In genomic region chr1:245247791-245248789, GRCh38 we compare ENCODE assay signal across 23 cellular contexts.
DNase-seq lines count a peak whose midpoint lies in the region; ATAC-seq, FAIRE-seq and TF ChIP-seq lines count a peak whose summit lies in the region.
"Had no signal": no experiment of that assay in that cellular context is flagged by ENCODE, and none has a peak within 500 bp of the region (broad histone marks: within the 10 kb centered on the region; RNA-seq: fewer than 3 reads in every experiment).

No MANE protein-coding gene starts in this region.

- no TSS peak for BruUV-seq in K562 (replicated peaks; lab: Mats Ljungman, UMichigan)

- intact Hi-C loops in K562 (cut with micrococcal nuclease): no loop called here

- no peak overlapping the region for H3K27ac Mint-ChIP-seq in osteocyte (ENCODE audit: unreplicated experiment)
- H3K27ac Mint-ChIP-seq: B cell; CD4-positive, alpha-beta T cell had no signal

- H3K9me3 Mint-ChIP-seq in osteocyte (ENCODE audit: unreplicated experiment): peaks cover 9% of the 10 kb centered on the region

- H3K4me1 ChIP-seq in K562 (replicated peaks in 1 of 2; ENCODE audit: control insufficient read depth in 2 of 2, insufficient read depth in 2 of 2, low read length in 2 of 2): no peaks in the 10 kb centered on the region
- no peaks in the 10 kb centered on the region for H3K4me1 ChIP-seq in Peyer's patch

- no peak for TF ChIP-seq RAD21 in K562 (CRISPR knock-in tag; conservative IDR thresholded peaks at IDR 0.05 in 1 of 2, IDR thresholded peaks at IDR 0.05 in 1 of 2)

- H3K4me3 Mint-ChIP-seq in osteocyte (ENCODE audit: unreplicated experiment): no peak overlapping the region
- H3K4me3 Mint-ChIP-seq: B cell; CD4-positive, alpha-beta T cell had no signal

- DNase-seq in NCI-H1417 (lab: John Stamatoyannopoulos, UW) (peak in 2 of 3 experiments; percentile 19 to 20), NCI-H1417 treated with DMSO at 0.1 percent for 48 hours (lab: John Stamatoyannopoulos, UW) (no peak), K562 (ENCODE audit: extremely low read depth in 1 of 4, low spot score in 3 of 4) (no peak), left kidney (ENCODE audit: low read depth, low spot score) (peak; percentile 51), osteocyte (ENCODE audit: extremely low spot score, unreplicated experiment) (peak; percentile 66), germinal center (ENCODE audit: low spot score) (no peak), NCI-H128 (lab: John Stamatoyannopoulos, UW; ENCODE audit: unreplicated experiment) (no peak), Peyer's patch (no peak)
- DNase-seq: Calu3; CD4-positive, alpha-beta T cell; DMS79; H7; IMR-90; Kasumi-1; MM.1S; NCI-H1105; NCI-H1930; NCI-H446; NCI-H748 treated with DMSO at 0.1 percent for 48 hours; PC-3 had no signal

- no peak overlapping the region for H3K9ac ChIP-seq in K562 (ENCODE audit: insufficient read depth in 1 of 2, low read depth in 2 of 2, low read length in 2 of 2)

- H3K9me3 ChIP-seq in K562 (replicated peaks; ENCODE audit: control insufficient read depth, insufficient read depth, low read depth, low read length): no peaks in the 10 kb centered on the region
- H3K9me3 ChIP-seq in Peyer's patch: no peaks in the 10 kb centered on the region

- no peak overlapping the region for H3K4me2 ChIP-seq in K562 (ENCODE audit: insufficient read depth, low read length)

- H3K27me3 Mint-ChIP-seq in osteocyte (ENCODE audit: unreplicated experiment): no peaks in the 10 kb centered on the region
- H3K27me3 Mint-ChIP-seq: B cell; CD4-positive, alpha-beta T cell had no signal

- H3K27me3 ChIP-seq in K562 (ENCODE audit: control insufficient read depth in 2 of 2, insufficient read depth in 2 of 2, low read length in 2 of 2): peaks cover 15 to 42% of the 10 kb centered on the region in 2 experiments; a peak in 4 of 5 replicates
- no peaks in the 10 kb centered on the region for H3K27me3 ChIP-seq in Peyer's patch

- no peaks in the 10 kb centered on the region for H3K79me2 ChIP-seq in K562 (ENCODE audit: control insufficient read depth, insufficient read depth, low read length)

- no peaks in the 10 kb centered on the region for H3K36me3 Mint-ChIP-seq in osteocyte (ENCODE audit: unreplicated experiment)

- no peak for TF ChIP-seq CTCF in K562 (IDR thresholded peaks at IDR 0.05 in 2 of 3, conservative IDR thresholded peaks at IDR 0.05 in 1 of 3; ENCODE audit: insufficient read depth in 2 of 3, low read depth in 1 of 3, low read length in 3 of 3)
- no peak for TF ChIP-seq CTCF in osteocyte (IDR thresholded peaks at IDR 0.05)
- no peak for TF ChIP-seq CTCF in Peyer's patch (IDR thresholded peaks at IDR 0.05)

- H3K9me1 ChIP-seq in K562 (ENCODE audit: control insufficient read depth, insufficient read depth, low read length): no peaks in the 10 kb centered on the region

- 3% methylated on average over 26 of the region's 27 CpGs for WGBS in K562 (ENCODE audit: insufficient coverage, low coverage, missing lambda C conversion rate)

- H3K4me1 Mint-ChIP-seq in osteocyte (ENCODE audit: unreplicated experiment): no peaks in the 10 kb centered on the region
- H3K4me1 Mint-ChIP-seq: B cell had no signal

- CTCF ChIA-PET in K562 (lab: Yijun Ruan, JAX; ENCODE audit: low intra/inter-chr PET ratio): no interaction called here

- no peak overlapping the region for H3K27ac ChIP-seq in K562 (ENCODE audit: extremely low read depth, low read depth, low read length)
- H3K27ac ChIP-seq in Peyer's patch: no peak overlapping the region
- H3K27ac ChIP-seq: 22Rv1 had no signal

- FAIRE-seq in K562 (lab: Jason Lieb, UNC): no peak
- FAIRE-seq: GM12878 had no signal

- H4K20me1 ChIP-seq in K562 (replicated peaks; ENCODE audit: control insufficient read depth, insufficient read depth, low read length): no peaks in the 10 kb centered on the region

- no peak for TF ChIP-seq POLR2A in K562 (conservative IDR thresholded peaks at IDR 0.05)
- no peak for TF ChIP-seq POLR2A in Peyer's patch (IDR thresholded peaks at IDR 0.05)

- no peak for TF ChIP-seq EP300 in K562 (IDR thresholded peaks at IDR 0.05; ENCODE audit: low read length)

- H3K4me3 ChIP-seq in K562: no peak overlapping the region
- H3K4me3 ChIP-seq in Peyer's patch: no peak overlapping the region
- H3K4me3 ChIP-seq: GM12878 had no signal

- POLR2A ChIA-PET in K562 (lab: Yijun Ruan, JAX): interaction anchor here (0.7 kb wide), 1 partner anchor 79 kb away, joined by 3 read pairs; no protein-coding TSS in a partner anchor

- in situ Hi-C loops in K562 (cut with MboI): no loop called here

- H3K36me3 ChIP-seq in K562 (ENCODE audit: control insufficient read depth, insufficient read depth, low read length) (no peaks in the 10 kb centered on the region), Peyer's patch (no peaks in the 10 kb centered on the region)

- no peak overlapping the region for H2AFZ ChIP-seq in K562 (ENCODE audit: low read depth, low read length)

- no peak; the same call in 2 of the 3 replicates for ATAC-seq in K562
- ATAC-seq: GM12878, PC-3 had no signal

TF ChIP-seq in K562, 482 proteins besides CTCF, POLR2A, EP300 and RAD21:
- TF ChIP-seq HLTF (IDR thresholded peaks at IDR 0.05): no peak
- TF ChIP-seq L3MBTL2 (IDR thresholded peaks at IDR 0.05): peak; percentile 41; the same call in 1 of the 2 replicates
- no peak for TF ChIP-seq ZNF551 (CRISPR knock-in tag; IDR thresholded peaks at IDR 0.05)
- TF ChIP-seq, protein P1, sequence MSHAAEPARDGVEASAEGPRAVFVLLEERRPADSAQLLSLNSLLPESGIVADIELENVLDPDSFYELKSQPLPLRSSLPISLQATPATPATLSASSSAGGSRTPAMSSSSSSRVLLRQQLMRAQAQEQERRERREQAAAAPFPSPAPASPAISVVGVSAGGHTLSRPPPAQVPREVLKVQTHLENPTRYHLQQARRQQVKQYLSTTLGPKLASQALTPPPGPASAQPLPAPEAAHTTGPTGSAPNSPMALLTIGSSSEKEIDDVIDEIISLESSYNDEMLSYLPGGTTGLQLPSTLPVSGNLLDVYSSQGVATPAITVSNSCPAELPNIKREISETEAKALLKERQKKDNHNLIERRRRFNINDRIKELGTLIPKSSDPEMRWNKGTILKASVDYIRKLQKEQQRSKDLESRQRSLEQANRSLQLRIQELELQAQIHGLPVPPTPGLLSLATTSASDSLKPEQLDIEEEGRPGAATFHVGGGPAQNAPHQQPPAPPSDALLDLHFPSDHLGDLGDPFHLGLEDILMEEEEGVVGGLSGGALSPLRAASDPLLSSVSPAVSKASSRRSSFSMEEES (CRISPR knock-in tag; IDR thresholded peaks at IDR 0.05): peak; percentile 23; the same call in 1 of the 2 replicates

Comparison
In these comparisons a context has a peak if more than half of its experiments do, and no peak if none do; other contexts are left out.
1. DNase-seq: peak in NCI-H1417 (2 of 3), left kidney (single experiment) and osteocyte (single experiment); none in NCI-H1417 treated with DMSO at 0.1 percent for 48 hours (single experiment), K562 (0 of 4), germinal center (single experiment), NCI-H128 (single experiment) and Peyer's patch (0 of 3).